16 cellular contexts compared by ENCODE assay signal in the genomic region with DNA sequence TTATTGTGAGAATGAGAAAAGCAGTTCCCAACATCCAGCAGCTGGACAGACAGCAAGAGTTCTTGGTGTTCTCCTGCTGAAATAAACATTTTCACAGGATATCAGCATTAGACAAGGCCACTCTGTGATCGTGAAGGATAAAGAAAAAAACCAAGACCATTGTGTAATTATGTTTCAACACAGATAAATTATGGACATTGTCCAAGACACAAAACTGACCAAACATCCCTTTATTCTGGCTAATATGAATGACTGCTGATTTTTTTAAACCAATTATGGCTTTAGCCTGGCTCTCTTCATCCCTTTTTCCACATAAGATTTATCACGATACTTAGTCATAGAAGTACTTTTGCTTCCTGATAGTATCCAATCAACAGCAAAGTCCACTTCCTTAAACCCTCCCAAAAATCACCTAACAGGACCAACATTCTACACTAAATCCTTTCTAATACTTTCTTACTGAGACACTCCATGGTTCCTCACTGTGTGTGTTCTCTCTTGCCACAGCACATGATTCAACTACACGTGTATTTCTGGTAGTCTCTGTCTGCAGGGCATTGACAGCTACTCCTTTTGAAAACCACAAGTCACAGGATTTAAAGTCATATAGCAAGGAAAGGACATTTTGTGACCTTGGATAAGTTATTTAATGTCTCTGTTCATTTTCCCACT.
DNase-seq lines count a peak whose midpoint lies in the region; ATAC-seq and TF ChIP-seq lines count a peak whose summit lies in the region.
"Had no signal": no experiment of that assay in that cellular context is flagged by ENCODE, and none has a peak within 500 bp of the region (broad histone marks: within the 10 kb centered on the region; RNA-seq: fewer than 3 reads in every experiment).

No MANE protein-coding gene starts in this region.

- WGBS in aorta, 2 donors: 36 to 55% methylated on average over 3 of the region's 3 CpGs

- no peaks in the 10 kb centered on the region for H3K36me3 ChIP-seq in aorta (ENCODE audit: control insufficient read depth in 1 of 2, insufficient read depth in 2 of 2, low read length in 1 of 2)

- DNase-seq in NOMO-1 treated with DMSO at 0.1 percent for 48 hours (lab: John Stamatoyannopoulos, UW; ENCODE audit: unreplicated experiment) (peak; percentile 16), NOMO-1 treated with dmso at 0.1 percent for 144 hours (lab: John Stamatoyannopoulos, UW; ENCODE audit: unreplicated experiment) (no peak), cardiac fibroblast (ENCODE audit: low read depth in 2 of 2) (peak; percentile 55 to 76), left ventricle myocardium superior (no peak), aorta (no peak)
- DNase-seq in activated CD4-positive, alpha-beta T cell treated with anti-CD3 and anti-CD28 coated beads for 1 hour: no peak
- DNase-seq: 8988T; activated naive CD4-positive, alpha-beta T cell treated with anti-CD3 and anti-CD28 coated beads, Interleukin-2, amount 50 U/mL, for 16 hours; left cardiac atrium; natural killer cell; NK-92 treated with Interleukin-12 subunit alpha and Interleukin-12 subunit beta, amount 100 ng/mL, for 24 hours had no signal

- H3K27ac ChIP-seq in aorta (ENCODE audit: low read depth in 1 of 2, low read length in 2 of 2): no peak overlapping the region
- H3K27ac ChIP-seq: HL-60, SK-N-MC had no signal

- intact Hi-C loops in left ventricle myocardium superior (cut with micrococcal nuclease) (loop anchor here (10.0 kb wide), 1 partner anchor 440 kb away; no protein-coding TSS in a partner anchor), aorta (cut with DNase I) (no loop called here)

- H3K9me3 ChIP-seq in aorta (ENCODE audit: control insufficient read depth, low read length): no peaks in the 10 kb centered on the region

- H3K4me1 ChIP-seq in aorta (ENCODE audit: control insufficient read depth in 1 of 2, insufficient read depth in 2 of 2, low read length in 2 of 2): no peaks in the 10 kb centered on the region

- TF ChIP-seq CTCF in cardiac fibroblast (IDR thresholded peaks at IDR 0.05; ENCODE audit: low read depth, low read length): no peak

- no peak overlapping the region for H3K4me3 ChIP-seq in cardiac fibroblast (replicated peaks in 1 of 2; ENCODE audit: low read depth in 2 of 2, low read length in 2 of 2)
- no peak overlapping the region for H3K4me3 ChIP-seq in aorta (ENCODE audit: low read length in 2 of 2)
- H3K4me3 ChIP-seq: coronary artery, SK-N-MC had no signal

- H3K27me3 ChIP-seq in aorta (ENCODE audit: control insufficient read depth in 1 of 2, insufficient read depth in 2 of 2, low read length in 1 of 2): no peaks in the 10 kb centered on the region

- ATAC-seq in left ventricle myocardium superior (peak; percentile 81), aorta (ENCODE audit: low FRiP score) (peak; percentile 29), HG02884 (IDR thresholded peaks at IDR 0.05; ENCODE audit: unreplicated experiment) (no peak), GM21619 (IDR thresholded peaks at IDR 0.05; ENCODE audit: unreplicated experiment) (no peak)
- ATAC-seq: natural killer cell had no signal

Comparison
In these comparisons a context has a peak if more than half of its experiments do, and no peak if none do; other contexts are left out.
1. DNase-seq: peak in NOMO-1 treated with DMSO at 0.1 percent for 48 hours (single experiment) and cardiac fibroblast (2 of 2); none in NOMO-1 treated with dmso at 0.1 percent for 144 hours (single experiment), left ventricle myocardium superior (single experiment), aorta (0 of 2) and activated CD4-positive, alpha-beta T cell treated with anti-CD3 and anti-CD28 coated beads for 1 hour (single experiment).
2. ATAC-seq: peak in left ventricle myocardium superior (single experiment) and aorta (single experiment); none in HG02884 (single experiment) and GM21619 (single experiment).